ENCODE assay signal across 19 cellular contexts in genomic region chr14:72847721-72848120, GRCh38.
"Had no signal": no experiment of that assay in that cellular context is flagged by ENCODE, and none has a peak within 500 bp of the region (broad histone marks: within the 10 kb centered on the region; RNA-seq: fewer than 3 reads in every experiment).

No MANE protein-coding gene starts in this region.

- DNase-seq: activated CD4-positive, alpha-beta T cell treated with anti-CD3 and anti-CD28 coated beads, Interleukin-2, amount 10 ng/mL, durations not matched to agents 24 days and 14 days; activated CD4-positive, CD25-positive, alpha-beta regulatory T cell; activated CD8-positive, alpha-beta memory T cell treated with anti-CD3 and anti-CD28 coated beads, Interleukin-2, amount 50 U/mL, for 48 hours; activated gamma-delta T cell treated with Interleukin-2 at 50 U/mL for 16 hours; activated naive CD8-positive, alpha-beta T cell treated with anti-CD3 and anti-CD28 coated beads for 36 hours; anterior cingulate cortex; brain microvascular endothelial cell; effector memory CD4-positive, alpha-beta T cell; heart left ventricle; islet precursor cell; naive B cell; ovary; stimulated activated CD4-positive, alpha-beta T cell treated with anti-CD3 and anti-CD28 coated beads, Interleukin-1b, Interleukin-23, amount 100 ng/mL, for 48 hours; stomach; testis; upper lobe of right lung had no signal

- H3K27me3 Mint-ChIP-seq: activated naive CD8-positive, alpha-beta T cell treated with anti-CD3 and anti-CD28 coated beads for 36 hours; naive B cell had no signal

- H3K4me1 ChIP-seq: stomach, upper lobe of right lung had no signal

- H3K9me3 Mint-ChIP-seq: activated CD4-positive, alpha-beta T cell treated with anti-CD3 and anti-CD28 coated beads, Interleukin-2, amount 10 ng/mL, durations not matched to agents 24 days and 14 days; activated naive CD8-positive, alpha-beta T cell treated with anti-CD3 and anti-CD28 coated beads for 36 hours; dendritic cell treated with granulocyte-macrophage colony-stimulating factor and Interleukin-4, amounts not matched to agents 40 ng/mL and 50 ng/mL, for 4 days; naive B cell had no signal

- H3K36me3 Mint-ChIP-seq: activated naive CD8-positive, alpha-beta T cell treated with anti-CD3 and anti-CD28 coated beads for 36 hours had no signal

- H3K9me3 ChIP-seq: heart left ventricle, ovary, stomach, testis, upper lobe of right lung had no signal

- H3K4me3 Mint-ChIP-seq: activated CD4-positive, alpha-beta T cell treated with anti-CD3 and anti-CD28 coated beads, Interleukin-2, amount 10 ng/mL, durations not matched to agents 24 days and 14 days; activated naive CD8-positive, alpha-beta T cell treated with anti-CD3 and anti-CD28 coated beads for 36 hours; dendritic cell treated with granulocyte-macrophage colony-stimulating factor and Interleukin-4, amounts not matched to agents 40 ng/mL and 50 ng/mL, for 4 days; naive B cell had no signal

- H3K36me3 ChIP-seq: brain microvascular endothelial cell, heart left ventricle, ovary, stomach, upper lobe of right lung had no signal

- H3K27ac ChIP-seq: brain microvascular endothelial cell, epithelial cell of prostate, heart left ventricle, ovary, stomach, testis, upper lobe of right lung had no signal

- H3K4me3 ChIP-seq: heart left ventricle, ovary, stomach, testis, upper lobe of right lung had no signal

- H3K27ac Mint-ChIP-seq: activated CD4-positive, alpha-beta T cell treated with anti-CD3 and anti-CD28 coated beads, Interleukin-2, amount 10 ng/mL, durations not matched to agents 24 days and 14 days; dendritic cell treated with granulocyte-macrophage colony-stimulating factor and Interleukin-4, amounts not matched to agents 40 ng/mL and 50 ng/mL, for 4 days had no signal

- ATAC-seq: heart left ventricle, left lobe of liver, upper lobe of right lung had no signal

- H3K27me3 ChIP-seq: brain microvascular endothelial cell, heart left ventricle, ovary, testis, upper lobe of right lung had no signal

- H3K4me1 Mint-ChIP-seq: activated naive CD8-positive, alpha-beta T cell treated with anti-CD3 and anti-CD28 coated beads for 36 hours had no signal
